In the genomic region with DNA sequence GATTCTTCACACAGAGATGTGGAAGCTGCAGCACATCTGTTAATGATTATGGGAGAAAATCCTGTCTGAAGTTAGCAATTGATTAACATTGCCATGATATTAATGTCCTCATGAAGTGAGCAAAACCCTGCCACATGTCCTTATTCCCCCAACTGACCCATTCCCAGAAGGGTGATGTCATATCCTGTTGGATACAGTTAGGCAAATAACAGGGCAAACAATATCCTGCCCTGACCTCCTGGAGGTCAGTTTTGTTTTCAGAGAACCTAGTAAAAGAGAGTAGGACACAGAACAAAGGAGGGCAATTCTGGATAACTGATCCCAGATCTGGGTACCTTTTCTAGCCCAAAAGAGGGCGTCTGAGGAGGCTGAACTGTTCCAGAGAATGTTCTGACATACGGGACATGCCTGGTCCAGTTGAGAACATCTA, we compare ENCODE assay signal across 13 cellular contexts. TPM values are rescaled to one million over a fixed set of nuclear protein-coding genes. Genes with fewer than 3 reads are reported as not detected.
DNase-seq lines count a peak whose midpoint lies in the region; ATAC-seq and TF ChIP-seq lines count a peak whose summit lies in the region.
"Had no signal": no experiment of that assay in that cellular context is flagged by ENCODE, and none has a peak within 500 bp of the region (broad histone marks: within the 10 kb centered on the region; RNA-seq: fewer than 3 reads in every experiment).

No MANE protein-coding gene starts in this region.

- peak in 1 of 2 donors; percentile 57 for TF ChIP-seq EP300 in tibial nerve (IDR thresholded peaks at IDR 0.05)

- DNase-seq in HCEC 1CT (peak; percentile 74), SHP77 treated with DMSO at 0.1 percent for 48 hours (lab: John Stamatoyannopoulos, UW) (peak; percentile 42), fibroblast of the aortic adventitia (ENCODE audit: low read depth) (peak; percentile 41), putamen (ENCODE audit: low spot score) (no peak), tibial nerve (ENCODE audit: low spot score in 2 of 2) (no peak), NCI-H2227 (lab: John Stamatoyannopoulos, UW; ENCODE audit: unreplicated experiment) (no peak)
- DNase-seq: activated CD8-positive, alpha-beta memory T cell treated with anti-CD3 and anti-CD28 coated beads for 24 hours; natural killer cell; NCI-H1436; stimulated activated CD4-positive, alpha-beta T cell treated with anti-CD3 and anti-CD28 coated beads, Interleukin-15, amount 100 ng/mL, for 24 hours; T-cell had no signal

- H3K9me3 ChIP-seq in skeletal muscle satellite cell (replicated peaks; ENCODE audit: low read length) (no peaks in the 10 kb centered on the region), tibial nerve (no peaks in the 10 kb centered on the region)

- H3K4me2 ChIP-seq in skeletal muscle satellite cell (ENCODE audit: low read length): peak overlapping the region; percentile 37

- no peak overlapping the region for H3K9ac ChIP-seq in skeletal muscle satellite cell (ENCODE audit: low read depth, low read length)

- H3K27ac ChIP-seq in tibial nerve: peak overlapping the region in 2 of 4 donors; percentile 49 to 59

- WGBS in tibial nerve, 2 donors: 61 to 67% methylated on average over 2 of the region's 2 CpGs

- ATAC-seq in HG03521 (IDR thresholded peaks at IDR 0.05; ENCODE audit: unreplicated experiment): no peak
- ATAC-seq: natural killer cell, T-cell had no signal

- no peak for TF ChIP-seq POLR2A in tibial nerve (IDR thresholded peaks at IDR 0.05)

- TF ChIP-seq CTCF in fibroblast of the aortic adventitia (IDR thresholded peaks at IDR 0.05; ENCODE audit: insufficient read depth, low read length): no peak
- no peak for TF ChIP-seq CTCF in tibial nerve (IDR thresholded peaks at IDR 0.05)

- H3K27me3 ChIP-seq in skeletal muscle satellite cell (ENCODE audit: control insufficient read depth, insufficient read depth, low read length): no peaks in the 10 kb centered on the region
- no peaks in the 10 kb centered on the region for H3K27me3 ChIP-seq in tibial nerve

- peaks cover 15% of the 10 kb centered on the region for H3K36me3 ChIP-seq in skeletal muscle satellite cell (ENCODE audit: insufficient read depth, low read length)
- H3K36me3 ChIP-seq in tibial nerve: no peaks in the 10 kb centered on the region

- H3K4me3 ChIP-seq in fibroblast of the aortic adventitia (ENCODE audit: low read depth, low read length) (no peak overlapping the region), skeletal muscle satellite cell (ENCODE audit: low read length) (no peak overlapping the region), tibial nerve (no peak overlapping the region)

- H3K4me1 ChIP-seq in skeletal muscle satellite cell (ENCODE audit: control insufficient read depth, insufficient read depth, low read length): peaks cover 52% of the 10 kb centered on the region
- H3K4me1 ChIP-seq in tibial nerve: peaks cover 0 to 49% (median 10%) of the 10 kb centered on the region in 4 donors

RNA-seq across cellular contexts. Expression of a gene that starts 11.0 kb away (rescaled TPM):
- 13.9 and 24.9 TPM in 2 replicates for total RNA-seq in fibroblast of the aortic adventitia (ENCODE audit: low replicate concordance)
- total RNA-seq in skeletal muscle satellite cell (2012; rRNA removed): 62.1 and 94.6 TPM in 2 replicates
- total RNA-seq in tibial nerve: 10 to 100 TPM; 50.3 to 75.3 (median 52.3) TPM

Comparison
In these comparisons a context has a peak if more than half of its experiments do, and no peak if none do; other contexts are left out.
1. DNase-seq: peak in HCEC 1CT (single experiment), SHP77 treated with DMSO at 0.1 percent for 48 hours (single experiment) and fibroblast of the aortic adventitia (single experiment); none in putamen (single experiment), tibial nerve (0 of 2) and NCI-H2227 (single experiment).